Comparison of ENCODE assay signal across 19 cellular contexts in genomic region chr2:141029424-141030078, GRCh38.
DNase-seq lines count a peak whose midpoint lies in the region; ATAC-seq, FAIRE-seq and TF ChIP-seq lines count a peak whose summit lies in the region.
"Had no signal": no experiment of that assay in that cellular context is flagged by ENCODE, and none has a peak within 500 bp of the region (broad histone marks: within the 10 kb centered on the region; RNA-seq: fewer than 3 reads in every experiment).

No MANE protein-coding gene starts in this region.

- intact Hi-C loops in right cardiac atrium (cut with DNase I), result no loop called here

- no peak overlapping the region for H2BK15ac ChIP-seq in H1 (ENCODE audit: low read length)
- H2BK15ac ChIP-seq in mesendoderm (replicated peaks; ENCODE audit: low read depth), result no peak overlapping the region

- no peaks in the 10 kb centered on the region for H3K27me3 ChIP-seq in right cardiac atrium (ENCODE audit: control insufficient read depth, insufficient read depth)
- H3K27me3 ChIP-seq in right atrium auricular region, result no peaks in the 10 kb centered on the region
- no peaks in the 10 kb centered on the region for H3K27me3 ChIP-seq in H1 (replicated peaks in 1 of 4; ENCODE audit: control insufficient read depth in 3 of 4, extremely low read depth in 1 of 4, insufficient read depth in 3 of 4, low read length in 3 of 4)
- H3K27me3 ChIP-seq in mesendoderm (ENCODE audit: insufficient read depth, low read length, poor library complexity), result no peaks in the 10 kb centered on the region
- H3K27me3 ChIP-seq in small intestine (ENCODE audit: control insufficient read depth in 2 of 2, insufficient read depth in 2 of 2, low read length in 2 of 2), result no peaks in the 10 kb centered on the region

- TF ChIP-seq CTCF in right atrium auricular region (IDR thresholded peaks at IDR 0.05) (no peak), H1 (IDR thresholded peaks at IDR 0.05; ENCODE audit: control extremely low read depth in 1 of 3, insufficient read depth in 1 of 3, low read depth in 1 of 3, low read length in 3 of 3) (no peak)

- CTCF ChIA-PET in H1 (lab: Charles Lee; ENCODE audit: partially characterized antibody), result interaction anchor here (0.6 to 1.3 kb wide), 2 partner anchors 9 to 13 kb away, joined by 3 read pairs; no protein-coding TSS in a partner anchor

- WGBS in right cardiac atrium, result 69% methylated on average over 6 of the region's 6 CpGs
- WGBS in H1 (ENCODE audit: extremely low coverage in 1 of 2, insufficient coverage in 1 of 2, insufficient read length in 1 of 2, insufficient replicate concordance in 2 of 2, low coverage in 1 of 2, low lambda C conversion rate in 2 of 2, missing lambda C conversion rate in 1 of 2), 2 experiments, result 85% methylated on average over 6 of the region's 6 CpGs; no CpG with 5 or more reads in 1 of the 2 experiments
- no CpG with 5 or more reads among the region's 6 CpGs for WGBS in mesendoderm (ENCODE audit: extremely low coverage, insufficient coverage, low lambda C conversion rate)
- WGBS in small intestine, 3 donors, result 78 to 86% (median 79%) methylated on average over 6 of the region's 6 CpGs

- no peak overlapping the region for H2BK120ac ChIP-seq in H1 (replicated peaks; ENCODE audit: low read depth, low read length)
- no peak overlapping the region for H2BK120ac ChIP-seq in mesendoderm (ENCODE audit: low read depth, low read length)

- no peak overlapping the region for H3K18ac ChIP-seq in H1 (ENCODE audit: extremely low read depth, low read length)
- H3K18ac ChIP-seq in mesendoderm (ENCODE audit: low read length), result no peak overlapping the region

- peaks cover 4% of the 10 kb centered on the region for H3K4me1 ChIP-seq in right cardiac atrium (ENCODE audit: control insufficient read depth, insufficient read depth, low read length)
- H3K4me1 ChIP-seq in right atrium auricular region, result peaks cover 0 to 4% of the 10 kb centered on the region in 2 donors
- peaks cover 0 to 4% (median under 1%) of the 10 kb centered on the region in 4 experiments; a peak in 1 of 7 replicates for H3K4me1 ChIP-seq in H1 (replicated peaks in 1 of 4; ENCODE audit: control insufficient read depth in 3 of 4, insufficient read depth in 4 of 4, low read length in 3 of 4)
- H3K4me1 ChIP-seq in mesendoderm (ENCODE audit: control insufficient read depth, low read depth, low read length), result no peaks in the 10 kb centered on the region
- no peaks in the 10 kb centered on the region for H3K4me1 ChIP-seq in small intestine (ENCODE audit: control insufficient read depth in 2 of 2, insufficient read depth in 1 of 2, low read depth in 1 of 2, low read length in 1 of 2)

- H3K56ac ChIP-seq in H1 (replicated peaks; ENCODE audit: insufficient read length, low read depth, low read length) (no peak overlapping the region), mesendoderm (ENCODE audit: low read length) (no peak overlapping the region)

- H3K23ac ChIP-seq in H1 (ENCODE audit: insufficient read length) (no peak overlapping the region), mesendoderm (ENCODE audit: low read length) (no peak overlapping the region)

- H4K8ac ChIP-seq in H1 (ENCODE audit: extremely low read depth, insufficient read depth, low read length) (no peak overlapping the region), mesendoderm (ENCODE audit: low read depth, low read length) (no peak overlapping the region)

- no peak overlapping the region for H3K4ac ChIP-seq in H1 (replicated peaks; ENCODE audit: insufficient read length, low read depth, low read length)
- no peak overlapping the region for H3K4ac ChIP-seq in mesendoderm (ENCODE audit: low read depth, low read length)

- peak; percentile 48 for FAIRE-seq in H1 (lab: Jason Lieb, UNC)
- no peak for FAIRE-seq in small intestine (lab: Jason Lieb, UNC)
- FAIRE-seq: GM19239 had no signal

- no peak for TF ChIP-seq EP300 in H1 (IDR thresholded peaks at IDR 0.05; ENCODE audit: borderline replicate concordance in 1 of 2, low read depth in 2 of 2, low read length in 2 of 2)

- H3K23me2 ChIP-seq in H1 (ENCODE audit: low read depth, low read length), result peaks cover 3% of the 10 kb centered on the region; the same call in 1 of the 2 replicates

- H3K79me1 ChIP-seq in H1 (ENCODE audit: low read depth, low read length), result no peaks in the 10 kb centered on the region
- no peaks in the 10 kb centered on the region for H3K79me1 ChIP-seq in mesendoderm (ENCODE audit: low read length)

- no peaks in the 10 kb centered on the region for H3K36me3 ChIP-seq in right atrium auricular region
- H3K36me3 ChIP-seq in H1 (ENCODE audit: control insufficient read depth in 2 of 4, insufficient read depth in 4 of 4, low read length in 3 of 4), result no peaks in the 10 kb centered on the region
- no peaks in the 10 kb centered on the region for H3K36me3 ChIP-seq in mesendoderm (ENCODE audit: control insufficient read depth, insufficient read depth, low read length)
- no peaks in the 10 kb centered on the region for H3K36me3 ChIP-seq in small intestine (ENCODE audit: control insufficient read depth in 2 of 2, insufficient read depth in 2 of 2, low read length in 2 of 2)

- H3K9ac ChIP-seq in H1 (replicated peaks in 1 of 4; ENCODE audit: extremely low read depth in 1 of 4, low read depth in 3 of 4, low read length in 3 of 4), result no peak overlapping the region
- no peak overlapping the region for H3K9ac ChIP-seq in mesendoderm (ENCODE audit: low read length)

- TF ChIP-seq RAD21 in H1 (IDR thresholded peaks at IDR 0.05 in 1 of 2, conservative IDR thresholded peaks at IDR 0.05 in 1 of 2; ENCODE audit: low read depth in 2 of 2, low read length in 2 of 2), result no peak

- TF ChIP-seq POLR2A in H1 (IDR thresholded peaks at IDR 0.05; ENCODE audit: control extremely low read depth in 1 of 2, low read depth in 2 of 2, low read length in 2 of 2), result no peak

- H3K4me3 ChIP-seq in right cardiac atrium (ENCODE audit: low read length) (no peak overlapping the region), right atrium auricular region (no peak overlapping the region), H1 (ENCODE audit: extremely low read depth in 1 of 4, insufficient read depth in 2 of 4, low read depth in 3 of 4, low read length in 4 of 4) (no peak overlapping the region), mesendoderm (ENCODE audit: low read length) (no peak overlapping the region), small intestine (ENCODE audit: low read depth in 1 of 2, low read length in 2 of 2) (no peak overlapping the region)

- H2BK5ac ChIP-seq in H1 (ENCODE audit: low read depth, low read length) (no peak overlapping the region), mesendoderm (ENCODE audit: low read length) (no peak overlapping the region)

- H4K5ac ChIP-seq in H1 (ENCODE audit: insufficient read length, low read depth, low read length) (no peak overlapping the region), mesendoderm (ENCODE audit: low read length) (no peak overlapping the region)

- ATAC-seq in right cardiac atrium, result peak; percentile 26 to 52
- no peak for ATAC-seq in HG03139 (IDR thresholded peaks at IDR 0.05; ENCODE audit: unreplicated experiment)
- ATAC-seq: HCT116 had no signal

- H3K79me2 ChIP-seq in H1 (ENCODE audit: control insufficient read depth in 1 of 2, insufficient read depth in 2 of 2, low read length in 2 of 2), result no peaks in the 10 kb centered on the region
- H3K79me2 ChIP-seq in mesendoderm (ENCODE audit: control insufficient read depth, insufficient read depth, low read length), result no peaks in the 10 kb centered on the region

- H4K91ac ChIP-seq in H1 (replicated peaks; ENCODE audit: insufficient read length, low read length), result no peak overlapping the region

- no peaks in the 10 kb centered on the region for H4K20me1 ChIP-seq in H1 (replicated peaks in 1 of 2; ENCODE audit: control insufficient read depth in 1 of 2, insufficient read depth in 2 of 2, low read length in 2 of 2)

- no peak overlapping the region for H3K27ac ChIP-seq in right cardiac atrium (ENCODE audit: low read length)
- no peak overlapping the region for H3K27ac ChIP-seq in right atrium auricular region
- H3K27ac ChIP-seq in H1 (ENCODE audit: low read depth, low read length), result no peak overlapping the region
- H3K27ac ChIP-seq in mesendoderm (ENCODE audit: low read depth, low read length), result no peak overlapping the region
- no peak overlapping the region for H3K27ac ChIP-seq in small intestine (ENCODE audit: low read depth in 1 of 2, low read length in 1 of 2)
- H3K27ac ChIP-seq: 22Rv1 had no signal

- H3K4me2 ChIP-seq in H1 (ENCODE audit: insufficient read depth in 1 of 2, low read depth in 2 of 2, low read length in 2 of 2) (no peak overlapping the region), mesendoderm (ENCODE audit: low read length) (no peak overlapping the region)

- H2AFZ ChIP-seq in H1 (ENCODE audit: low read length), result peak overlapping the region; percentile 75

- H2BK12ac ChIP-seq in H1 (ENCODE audit: low read depth, low read length), result no peak overlapping the region

- H2BK20ac ChIP-seq in H1 (ENCODE audit: low read length), result no peak overlapping the region

- H2AK5ac ChIP-seq in H1 (ENCODE audit: low read depth, low read length), result no peak overlapping the region
- H2AK5ac ChIP-seq in mesendoderm (ENCODE audit: low read length), result no peak overlapping the region

- POLR2A ChIA-PET in H1 (lab: Charles Lee; ENCODE audit: partially characterized antibody), result no interaction called here

- no peak overlapping the region for H3K14ac ChIP-seq in H1 (ENCODE audit: insufficient read length)

- DNase-seq in right cardiac atrium, result no peak
- DNase-seq in right atrium auricular region (ENCODE audit: low spot score), result no peak
- peak in 1 of 2 experiments; percentile 5 for DNase-seq in H1 (ENCODE audit: low read depth in 1 of 2, low spot score in 2 of 2)
- DNase-seq in mesendoderm, result peak; percentile 6
- DNase-seq in DMS53 treated with DMSO at 0.1 percent for 48 hours (lab: John Stamatoyannopoulos, UW; ENCODE audit: unreplicated experiment), result no peak
- no peak for DNase-seq in 8988T
- DNase-seq in small intestine, result no peak
- DNase-seq: Calu3; CD4-positive, alpha-beta memory T cell; DMS79; NCI-H1417 treated with DMSO at 0.1 percent for 48 hours; NCI-H1930; NCI-H526 treated with DMSO at 0.1 percent for 48 hours; NK-92 treated with Interleukin-12 subunit alpha and Interleukin-12 subunit beta, amount 100 ng/mL, for 24 hours; OCI-M1 had no signal

- no peaks in the 10 kb centered on the region for H3K9me3 ChIP-seq in right cardiac atrium (ENCODE audit: control insufficient read depth, low read length)
- peaks cover 5 to 7% of the 10 kb centered on the region in 2 donors for H3K9me3 ChIP-seq in right atrium auricular region
- no peaks in the 10 kb centered on the region for H3K9me3 ChIP-seq in H1 (ENCODE audit: insufficient read depth in 2 of 2, low read depth in 1 of 2, low read length in 1 of 2)
- no peaks in the 10 kb centered on the region for H3K9me3 ChIP-seq in small intestine (ENCODE audit: control insufficient read depth, low read depth)

TF ChIP-seq in H1, 55 proteins besides CTCF, POLR2A, EP300 and RAD21:
- TF ChIP-seq CEBPB (IDR thresholded peaks at IDR 0.05; ENCODE audit: low read depth, low read length) (peak; percentile 71), RFX5 (IDR thresholded peaks at IDR 0.05; ENCODE audit: borderline replicate concordance, low read depth, low read length) (no peak), MAFK (IDR thresholded peaks at IDR 0.05; ENCODE audit: low read depth, low read length) (0 out of 2 replicates have a peak, but pooled peaks have one; percentile 41)
TF ChIP-seq in H1: peak in this region for 2.
